In the genomic region with DNA sequence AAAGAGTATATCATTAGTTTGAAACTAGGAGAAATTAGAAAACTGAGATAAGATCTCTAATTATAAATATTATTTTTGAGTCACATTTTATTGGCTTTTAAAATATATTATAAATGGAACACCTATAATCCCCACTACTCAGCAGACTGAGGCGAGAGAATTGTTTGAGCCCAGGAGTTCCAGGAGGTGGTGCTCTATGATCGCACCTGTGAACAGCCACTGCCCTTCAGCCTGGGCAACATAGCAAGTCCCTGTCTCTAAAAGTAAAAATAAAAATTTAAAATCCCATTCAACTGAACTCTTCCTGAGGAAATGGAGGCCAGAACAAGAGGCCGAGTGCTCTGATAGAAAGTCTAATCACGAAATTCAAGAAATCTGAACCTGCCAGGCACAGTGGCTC, we compare ENCODE assay signal across 13 cellular contexts. TPM values are rescaled to one million over a fixed set of nuclear protein-coding genes. Genes with fewer than 3 reads are reported as not detected.
A peak's percentile ranks its signal among the peaks of the same experiment; 100 is the strongest.
DNase-seq lines count a peak whose midpoint lies in the region; ATAC-seq, FAIRE-seq and TF ChIP-seq lines count a peak whose summit lies in the region.
"Had no signal": no experiment of that assay in that cellular context is flagged by ENCODE, and none has a peak within 500 bp of the region (broad histone marks: within the 10 kb centered on the region; RNA-seq: fewer than 3 reads in every experiment).

No MANE protein-coding gene starts in this region.

- BruUV-seq in GM12878 (replicated peaks; lab: Mats Ljungman, UMichigan), result no TSS peak

- DNase-seq in DMS53 (lab: John Stamatoyannopoulos, UW), result peak; percentile 17
- no peak for DNase-seq in DMS53 treated with DMSO at 0.1 percent for 48 hours (lab: John Stamatoyannopoulos, UW; ENCODE audit: unreplicated experiment)
- DNase-seq in GM12878 (ENCODE audit: low read depth, low spot score), result no peak
- DNase-seq in right lobe of liver, result no peak
- DNase-seq in RCC 7860 (ENCODE audit: low spot score), result no peak
- DNase-seq: gastrocnemius medialis, NCI-H1048 had no signal

- no peak overlapping the region for H3K4me2 ChIP-seq in KMS-11
- H3K4me2 ChIP-seq in GM12878 (ENCODE audit: control insufficient read depth, insufficient read depth), result no peak overlapping the region

- FAIRE-seq in GM12878 (lab: Jason Lieb, UNC), result no peak
- no peak for FAIRE-seq in RCC 7860 (lab: Jason Lieb, UNC)

- H3K4me3 ChIP-seq in KMS-11 (IDR thresholded peaks at IDR 0.05; ENCODE audit: insufficient read depth, low read depth, low read length) (no peak overlapping the region), GM12878 (no peak overlapping the region), right lobe of liver (no peak overlapping the region)
- H3K4me3 ChIP-seq: ascending aorta, gastrocnemius medialis, SJCRH30 had no signal

- RAD21 ChIA-PET in GM12878 (lab: Charles Lee; ENCODE audit: unreplicated experiment), result interaction anchor here (1.0 to 2.0 kb wide), 6 partner anchors 36 to 402 kb away, joined by 3 to 10 read pairs (median 4); partner anchors contain the start of gene AFF1

- peak; percentile 54 for TF ChIP-seq RAD21 in GM12878 (IDR thresholded peaks at IDR 0.05; ENCODE audit: insufficient read depth, low read depth, low read length)

- in situ Hi-C loops in GM12878 (cut with MboI), result loop anchor here (5.0 kb wide), 1 partner anchor 401 kb away; no protein-coding TSS in a partner anchor

- H3K9me3 ChIP-seq in GM12878 (replicated peaks; ENCODE audit: control insufficient read depth, insufficient read depth, low read length) (no peaks in the 10 kb centered on the region), right lobe of liver (no peaks in the 10 kb centered on the region)
- H3K9me3 ChIP-seq: ascending aorta, gastrocnemius medialis, SJCRH30 had no signal

- H2AFZ ChIP-seq in KMS-11 (ENCODE audit: low read depth), result no peak overlapping the region
- H2AFZ ChIP-seq in GM12878 (ENCODE audit: control insufficient read depth, low read depth, low read length), result no peak overlapping the region

- H3K36me3 ChIP-seq in KMS-11 (ENCODE audit: insufficient read depth) (no peaks in the 10 kb centered on the region), GM12878 (ENCODE audit: control insufficient read depth in 2 of 2, insufficient read depth in 2 of 2, low read length in 1 of 2) (no peaks in the 10 kb centered on the region), right lobe of liver (no peaks in the 10 kb centered on the region)
- H3K36me3 ChIP-seq: ascending aorta, gastrocnemius medialis, SJCRH30 had no signal

- no peak for TF ChIP-seq EP300 in GM12878 (IDR thresholded peaks at IDR 0.05; ENCODE audit: borderline replicate concordance in 1 of 2, control insufficient read depth in 1 of 2, low read depth in 2 of 2, low read length in 2 of 2)

- H4K20me1 ChIP-seq in KMS-11 (ENCODE audit: insufficient read depth) (no peaks in the 10 kb centered on the region), GM12878 (ENCODE audit: control insufficient read depth, insufficient read depth) (no peaks in the 10 kb centered on the region)

- POLR2A ChIA-PET in GM12878 (lab: Charles Lee), result no interaction called here

- H3K27me3 ChIP-seq in KMS-11 (ENCODE audit: insufficient read depth, low read depth) (no peaks in the 10 kb centered on the region), GM12878 (replicated peaks in 1 of 2; ENCODE audit: control insufficient read depth in 2 of 2, insufficient read depth in 2 of 2, low read length in 1 of 2) (no peaks in the 10 kb centered on the region), right lobe of liver (no peaks in the 10 kb centered on the region)
- H3K27me3 ChIP-seq: ascending aorta, gastrocnemius medialis, SJCRH30 had no signal

- H3K27ac ChIP-seq in KMS-11 (no peak overlapping the region), GM12878 (ENCODE audit: control insufficient read depth, insufficient read depth) (no peak overlapping the region), right lobe of liver (no peak overlapping the region)
- H3K27ac ChIP-seq: ascending aorta, gastrocnemius medialis, SJCRH30 had no signal

- intact Hi-C loops in GM12878 (cut with micrococcal nuclease; ENCODE audit: unreplicated experiment), result loop anchor here (10.0 kb wide), 1 partner anchor 854 kb away; no protein-coding TSS in a partner anchor
- intact Hi-C loops in right lobe of liver (cut with DNase I), result loop anchor here (5.0 to 10.0 kb wide), 2 partner anchors 404 to 406 kb away; no protein-coding TSS in a partner anchor

- SMC1A ChIA-PET in GM12878 (lab: Charles Lee; ENCODE audit: uncharacterized antibody, unreplicated experiment), result interaction anchor here (0.6 to 6.1 kb wide), 5 partner anchors 22 to 403 kb away, joined by 3 to 75 read pairs (median 3); no protein-coding TSS in a partner anchor

- H3K9ac ChIP-seq in KMS-11, result no peak overlapping the region
- H3K9ac ChIP-seq in GM12878 (ENCODE audit: control insufficient read depth, insufficient read depth, low read length), result no peak overlapping the region

- ATAC-seq in GM12878 (peak; percentile 57; the same call in 2 of the 3 replicates), right lobe of liver (peak; percentile 61 to 69 (median 64)), GM19455 (IDR thresholded peaks at IDR 0.05; ENCODE audit: unreplicated experiment) (no peak), GM18867 (IDR thresholded peaks at IDR 0.05; ENCODE audit: unreplicated experiment) (no peak)
- ATAC-seq: gastrocnemius medialis; stimulated activated memory B cell treated with anti-CD40 and anti-IgM and Interleukin-4, amounts not matched to agents 10 μg/mL and 1 μg/mL and 100 μg/mL, for 72 hours had no signal

- no peaks in the 10 kb centered on the region for H3K79me2 ChIP-seq in KMS-11 (ENCODE audit: insufficient read depth, low read depth)
- H3K79me2 ChIP-seq in GM12878 (ENCODE audit: control insufficient read depth, insufficient read depth, low read length), result no peaks in the 10 kb centered on the region

- TF ChIP-seq CTCF in KMS-11 (conservative IDR thresholded peaks at IDR 0.05; ENCODE audit: low read depth, low read length), result 0 out of 2 replicates have a peak, but pooled peaks have one; percentile 26
- TF ChIP-seq CTCF in GM12878 (IDR thresholded peaks at IDR 0.05 in 2 of 3, conservative IDR thresholded peaks at IDR 0.05 in 1 of 3; ENCODE audit: control insufficient read depth in 2 of 3, extremely low read depth in 1 of 3, insufficient read depth in 1 of 3, low read depth in 3 of 3, low read length in 3 of 3), result peak in 2 of 3 experiments; percentile 15 to 43; a peak in 3 of 6 replicates
- TF ChIP-seq CTCF in right lobe of liver (IDR thresholded peaks at IDR 0.05), result peak; percentile 32 to 42 (median 37)

- H3K4me1 ChIP-seq in KMS-11 (ENCODE audit: low read depth, poor library complexity, severe bottlenecking) (no peaks in the 10 kb centered on the region), GM12878 (ENCODE audit: control insufficient read depth, insufficient read depth, low read length) (no peaks in the 10 kb centered on the region), right lobe of liver (no peaks in the 10 kb centered on the region)
- H3K4me1 ChIP-seq: ascending aorta, SJCRH30 had no signal

- TF ChIP-seq POLR2A in GM12878 (IDR thresholded peaks at IDR 0.05; ENCODE audit: low read depth, low read length) (no peak), right lobe of liver (IDR thresholded peaks at IDR 0.05) (no peak)

- CTCF ChIA-PET in GM12878 (lab: Yijun Ruan, JAX), result interaction anchor here (0.5 to 11.3 kb wide), 8 partner anchors 21 to 407 kb away, joined by 3 to 207 read pairs (median 5); partner anchors contain the start of gene PTPN13

- WGBS in GM12878 (ENCODE audit: insufficient coverage, insufficient replicate concordance, low lambda C conversion rate, missing lambda C conversion rate), result 79% methylated on average over 4 of the region's 4 CpGs
- 77% methylated on average over 4 of the region's 4 CpGs for WGBS in right lobe of liver (ENCODE audit: insufficient coverage, low coverage, low lambda C conversion rate, missing lambda C conversion rate)

RNA-seq across cellular contexts. Expression of gene C4orf36, which starts 6.3 kb away (rescaled TPM):
- not detected in 2 replicates for total RNA-seq in GM12878 (2013; cell fraction: nucleolus; rRNA removed)
- total RNA-seq in GM12878 (2014; rRNA removed) (1.5 and 3.6 TPM in 2 replicates), GM12878 (2014; rRNA removed; fragmentation: Illumina TruSeq; extraction: Trizol) (1.3 TPM in 2 replicates), GM12878 (2021) (1.4 and 2.3 TPM in 2 replicates), right lobe of liver (under 1 TPM in 1 of 6 experiments, not detected in 5; 0.66 TPM)
- not detected for polyA plus RNA-seq in GM12878 (2011; ENCODE audit: low read depth)
- polyA plus RNA-seq in GM12878 (2011; rRNA removed) (0.35 TPM in 1 of 2 replicates, not detected in the other), GM12878 (2014; fragmentation: Illumina TruSeq; extraction: Trizol) (0.40 and 1.4 TPM in 2 replicates), GM12878 (2014; fragmentation: Nextera tagmentation; extraction: Ambion mirVana) (not detected), GM12878 (2014; rRNA removed) (1.1 and 2.7 TPM in 2 replicates), GM12878 (2016; fragmentation: Nextera tagmentation; extraction: Ambion mirVana) (1 to 10 TPM in 1 of 2 experiments, under 1 TPM in 1; 0.84 to 1.2 TPM)
- polyA plus RNA-seq in GM12878 (2011; cell fraction: cytosol; rRNA removed), result 0.28 and 0.52 TPM in 2 replicates
- polyA plus RNA-seq in GM12878 (2011; cell fraction: nucleus; rRNA removed), result 0.36 TPM in 1 of 2 replicates, not detected in the other
- 0.21 TPM in 1 of 2 replicates, not detected in the other for polyA plus RNA-seq in GM12878 (2012)
- not detected in 2 replicates for polyA minus RNA-seq in GM12878 (2011; rRNA and poly(A)+ RNA removed)
- not detected in 2 replicates for polyA minus RNA-seq in GM12878 (2011; cell fraction: cytosol; rRNA and poly(A)+ RNA removed)
- polyA minus RNA-seq in GM12878 (2011; cell fraction: nucleus; rRNA and poly(A)+ RNA removed), result not detected in 2 replicates
- total RNA-seq: ascending aorta had no signal

RNA-seq across cellular contexts. Expression of gene AFF1, which starts 36.2 kb away (rescaled TPM):
- total RNA-seq in GM12878 (2013; cell fraction: nucleolus; rRNA removed), result 242 and 244 TPM in 2 replicates
- total RNA-seq in GM12878 (2014; rRNA removed), result 21.2 and 21.3 TPM in 2 replicates
- 21.5 and 22.8 TPM in 2 replicates for total RNA-seq in GM12878 (2014; rRNA removed; fragmentation: Illumina TruSeq; extraction: Trizol)
- 52.5 and 56.1 TPM in 2 replicates for total RNA-seq in GM12878 (2021)
- 51.7 TPM for polyA plus RNA-seq in GM12878 (2011; ENCODE audit: low read depth)
- 25.1 and 26.1 TPM in 2 replicates for polyA plus RNA-seq in GM12878 (2011; rRNA removed)
- 21.3 and 44.0 TPM in 2 replicates for polyA plus RNA-seq in GM12878 (2011; cell fraction: cytosol; rRNA removed)
- 50.2 and 53.3 TPM in 2 replicates for polyA plus RNA-seq in GM12878 (2011; cell fraction: nucleus; rRNA removed)
- polyA plus RNA-seq in GM12878 (2012), result 32.6 and 34.7 TPM in 2 replicates
- polyA plus RNA-seq in GM12878 (2014; fragmentation: Illumina TruSeq; extraction: Trizol), result 30.7 and 32.9 TPM in 2 replicates
- polyA plus RNA-seq in GM12878 (2014; fragmentation: Nextera tagmentation; extraction: Ambion mirVana), result 10 to 100 TPM in 1 of 2 experiments, 1 to 10 TPM in 1; 3.5 to 11.4 TPM
- 18.6 and 20.5 TPM in 2 replicates for polyA plus RNA-seq in GM12878 (2014; rRNA removed)
- 10 to 100 TPM; 21.6 to 24.0 TPM for polyA plus RNA-seq in GM12878 (2016; fragmentation: Nextera tagmentation; extraction: Ambion mirVana)
- 115 and 130 TPM in 2 replicates for polyA minus RNA-seq in GM12878 (2011; rRNA and poly(A)+ RNA removed)
- 30.8 and 33.0 TPM in 2 replicates for polyA minus RNA-seq in GM12878 (2011; cell fraction: cytosol; rRNA and poly(A)+ RNA removed)
- polyA minus RNA-seq in GM12878 (2011; cell fraction: nucleus; rRNA and poly(A)+ RNA removed), result 72.7 and 104 TPM in 2 replicates
- 10 to 100 TPM; 23.8 to 39.6 (median 34.9) TPM for total RNA-seq in right lobe of liver

RNA-seq across cellular contexts. Expression of gene SLC10A6, which starts 49.4 kb away (rescaled TPM):
- total RNA-seq in GM12878 (2013; cell fraction: nucleolus; rRNA removed), result 0.25 and 0.56 TPM in 2 replicates
- not detected in 2 replicates for total RNA-seq in GM12878 (2014; rRNA removed)
- not detected in 2 replicates for total RNA-seq in GM12878 (2014; rRNA removed; fragmentation: Illumina TruSeq; extraction: Trizol)
- not detected in 2 replicates for total RNA-seq in GM12878 (2021)
- polyA plus RNA-seq in GM12878 (2011; ENCODE audit: low read depth), result not detected
- polyA plus RNA-seq in GM12878 (2011; rRNA removed), result 0.05 and 0.06 TPM in 2 replicates
- polyA plus RNA-seq in GM12878 (2011; cell fraction: cytosol; rRNA removed), result 0.07 TPM in 1 of 2 replicates, not detected in the other
- polyA plus RNA-seq in GM12878 (2011; cell fraction: nucleus; rRNA removed), result 0.09 TPM in 1 of 2 replicates, not detected in the other
- not detected in 2 replicates for polyA plus RNA-seq in GM12878 (2012)
- polyA plus RNA-seq in GM12878 (2014; fragmentation: Illumina TruSeq; extraction: Trizol), result not detected in 2 replicates
- not detected for polyA plus RNA-seq in GM12878 (2014; fragmentation: Nextera tagmentation; extraction: Ambion mirVana)
- polyA plus RNA-seq in GM12878 (2014; rRNA removed), result not detected in 2 replicates
- not detected for polyA plus RNA-seq in GM12878 (2016; fragmentation: Nextera tagmentation; extraction: Ambion mirVana)
- polyA minus RNA-seq in GM12878 (2011; rRNA and poly(A)+ RNA removed), result 0.15 TPM in 2 replicates
- polyA minus RNA-seq in GM12878 (2011; cell fraction: cytosol; rRNA and poly(A)+ RNA removed), result not detected in 2 replicates
- polyA minus RNA-seq in GM12878 (2011; cell fraction: nucleus; rRNA and poly(A)+ RNA removed), result not detected in 2 replicates
- under 1 TPM in 3 of 6 experiments, not detected in 3; 0.17 to 0.26 (median 0.19) TPM for total RNA-seq in right lobe of liver
- total RNA-seq: SJCRH30 had no signal

Comparison
In these comparisons a context has a peak if more than half of its experiments do, and no peak if none do; other contexts are left out.
1. ATAC-seq: peak in GM12878 (single experiment) and right lobe of liver (4 of 4); none in GM19455 (single experiment) and GM18867 (single experiment).
2. Peak in every context shown above with its lines, with median percentiles within 50 percentile points of each other: CTCF ChIP-seq.